1 cellular context compared by ENCODE assay signal in the genomic region with DNA sequence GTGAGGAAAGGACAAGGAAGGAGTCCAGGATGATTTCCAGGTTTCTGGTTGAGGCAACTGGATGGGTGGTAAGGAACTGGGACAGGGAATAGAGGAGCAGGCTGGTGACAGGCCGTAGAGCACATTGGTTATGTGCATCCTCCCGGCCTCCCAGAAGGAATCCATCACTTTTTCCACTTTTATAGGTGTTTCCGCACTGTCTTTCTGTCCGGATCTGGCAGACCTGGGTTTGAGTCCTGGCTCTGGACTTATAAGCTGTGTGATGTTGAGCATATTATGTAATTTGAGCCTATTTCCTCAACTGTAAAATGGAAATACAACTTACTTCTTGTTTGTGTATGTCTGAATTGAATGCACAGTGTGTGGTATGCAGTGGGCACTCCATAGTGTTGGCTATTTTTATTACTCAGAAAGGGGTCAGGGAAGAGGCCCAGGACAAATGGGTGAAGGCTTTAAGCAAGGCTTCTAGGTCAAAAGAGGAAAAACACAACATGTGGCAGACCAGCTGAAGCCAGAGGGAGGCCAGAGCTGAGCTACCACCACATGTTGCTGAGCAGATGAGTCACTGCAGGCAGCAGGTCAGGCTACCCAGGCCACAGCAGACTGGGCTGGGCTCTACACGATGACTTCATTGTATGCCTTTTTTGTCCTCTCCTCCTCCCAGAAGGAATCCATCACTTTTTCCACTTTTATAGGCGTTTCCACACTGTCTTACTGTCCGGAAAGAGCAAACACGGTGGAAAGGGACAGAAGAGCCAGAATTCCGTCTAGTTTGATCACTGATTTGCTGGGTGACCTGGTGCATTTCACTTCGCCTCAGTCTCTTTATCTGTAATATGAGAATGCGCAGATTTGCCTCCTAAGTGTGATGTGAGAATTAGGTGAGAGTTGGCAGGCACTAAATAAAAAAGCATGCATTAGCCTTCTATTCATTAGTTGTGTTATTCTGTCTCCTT.
TF ChIP-seq lines count a peak whose summit lies in the region.

No MANE protein-coding gene starts in this region.

TF ChIP-seq in SK-N-SH, 30 proteins besides CTCF, POLR2A, EP300 and RAD21 (continued from another document):
- TF ChIP-seq, protein P1, sequence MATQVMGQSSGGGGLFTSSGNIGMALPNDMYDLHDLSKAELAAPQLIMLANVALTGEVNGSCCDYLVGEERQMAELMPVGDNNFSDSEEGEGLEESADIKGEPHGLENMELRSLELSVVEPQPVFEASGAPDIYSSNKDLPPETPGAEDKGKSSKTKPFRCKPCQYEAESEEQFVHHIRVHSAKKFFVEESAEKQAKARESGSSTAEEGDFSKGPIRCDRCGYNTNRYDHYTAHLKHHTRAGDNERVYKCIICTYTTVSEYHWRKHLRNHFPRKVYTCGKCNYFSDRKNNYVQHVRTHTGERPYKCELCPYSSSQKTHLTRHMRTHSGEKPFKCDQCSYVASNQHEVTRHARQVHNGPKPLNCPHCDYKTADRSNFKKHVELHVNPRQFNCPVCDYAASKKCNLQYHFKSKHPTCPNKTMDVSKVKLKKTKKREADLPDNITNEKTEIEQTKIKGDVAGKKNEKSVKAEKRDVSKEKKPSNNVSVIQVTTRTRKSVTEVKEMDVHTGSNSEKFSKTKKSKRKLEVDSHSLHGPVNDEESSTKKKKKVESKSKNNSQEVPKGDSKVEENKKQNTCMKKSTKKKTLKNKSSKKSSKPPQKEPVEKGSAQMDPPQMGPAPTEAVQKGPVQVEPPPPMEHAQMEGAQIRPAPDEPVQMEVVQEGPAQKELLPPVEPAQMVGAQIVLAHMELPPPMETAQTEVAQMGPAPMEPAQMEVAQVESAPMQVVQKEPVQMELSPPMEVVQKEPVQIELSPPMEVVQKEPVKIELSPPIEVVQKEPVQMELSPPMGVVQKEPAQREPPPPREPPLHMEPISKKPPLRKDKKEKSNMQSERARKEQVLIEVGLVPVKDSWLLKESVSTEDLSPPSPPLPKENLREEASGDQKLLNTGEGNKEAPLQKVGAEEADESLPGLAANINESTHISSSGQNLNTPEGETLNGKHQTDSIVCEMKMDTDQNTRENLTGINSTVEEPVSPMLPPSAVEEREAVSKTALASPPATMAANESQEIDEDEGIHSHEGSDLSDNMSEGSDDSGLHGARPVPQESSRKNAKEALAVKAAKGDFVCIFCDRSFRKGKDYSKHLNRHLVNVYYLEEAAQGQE (IDR thresholded peaks at IDR 0.05; ENCODE audit: low read depth, low read length) = 0 out of 2 replicates have a peak, but pooled peaks have one; percentile 8
- TF ChIP-seq TCF12 (IDR thresholded peaks at IDR 0.05) = peak; percentile 88
- TF ChIP-seq NRF1 (IDR thresholded peaks at IDR 0.05; ENCODE audit: low read depth, low read length) = no peak
- peak; percentile 40; the same call in 1 of the 2 replicates for TF ChIP-seq POLR2AphosphoS5 (IDR thresholded peaks at IDR 0.05; ENCODE audit: low read depth, low read length)
